Comparison of ENCODE assay signal across 22 cellular contexts in genomic region chr6:44732243-44732642, GRCh38.
"Had no signal": no experiment of that assay in that cellular context is flagged by ENCODE, and none has a peak within 500 bp of the region (broad histone marks: within the 10 kb centered on the region; RNA-seq: fewer than 3 reads in every experiment).

No MANE protein-coding gene starts in this region.

- DNase-seq: activated CD4-positive, alpha-beta memory T cell treated with anti-CD3 and anti-CD28 coated beads, Interleukin-2, amount 10 ng/mL, durations not matched to agents 7 days and 5 days; activated CD4-positive, alpha-beta T cell treated with anti-CD3 and anti-CD28 coated beads for 36 hours; activated CD4-positive, alpha-beta T cell treated with anti-CD3 and anti-CD28 coated beads, Interleukin-2, amount 50 U/mL, for 1 hour; activated gamma-delta T cell; activated naive CD4-positive, alpha-beta T cell treated with anti-CD3 and anti-CD28 coated beads for 36 hours; activated T-cell treated with anti-CD3 and anti-CD28 coated beads for 4 hours; activated T-cell treated with anti-CD3 and anti-CD28 coated beads, Interleukin-2, amount 50 U/mL, for 48 hours; amygdala; KG1; MM.1S; NCI-H1105; NCI-H1436; NCI-H1694 treated with DMSO at 0.1 percent for 48 hours; NCI-H2029 treated with DMSO at 0.1 percent for 48 hours; NCI-H345; NCI-H510A; NCI-H69; PC-9; SK-N-SH; T-helper 1 cell had no signal

- H3K27ac ChIP-seq: PC-9, WERI-Rb-1 had no signal

- H3K4me3 ChIP-seq: PC-9 had no signal

- ATAC-seq: activated CD4-positive, alpha-beta T cell treated with anti-CD3 and anti-CD28 coated beads for 36 hours; activated T-helper 17 cell treated with anti-CD3 and anti-CD28 coated beads, Interleukin-2, amount 50 U/mL, for 72 hours had no signal

- H3K9me3 ChIP-seq: SK-N-SH had no signal

- H3K36me3 ChIP-seq: WERI-Rb-1 had no signal
